Comparison of ENCODE assay signal across 22 cellular contexts in the genomic region with DNA sequence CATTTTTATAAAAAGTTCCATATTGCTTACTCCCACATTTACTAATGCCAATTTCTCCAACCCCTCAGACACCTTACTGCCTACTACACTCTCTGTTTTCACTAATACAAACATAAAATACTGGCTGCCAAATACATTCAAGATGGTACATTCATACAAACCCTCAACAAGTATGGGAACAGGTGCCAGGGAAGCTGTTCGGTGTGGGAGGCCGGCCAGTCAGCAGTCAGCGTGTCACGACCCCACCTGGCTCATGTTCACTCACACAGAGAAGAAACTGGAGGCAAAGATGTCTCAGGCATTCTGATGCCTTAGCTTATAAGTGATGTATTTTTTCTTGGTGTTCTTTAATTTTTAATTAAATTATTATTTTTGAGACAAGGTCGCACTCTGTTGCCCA. TPM values are rescaled to one million over a fixed set of nuclear protein-coding genes. Genes with fewer than 3 reads are reported as not detected.
DNase-seq lines count a peak whose midpoint lies in the region; ATAC-seq lines count a peak whose summit lies in the region.
"Had no signal": no experiment of that assay in that cellular context is flagged by ENCODE, and none has a peak within 500 bp of the region (broad histone marks: within the 10 kb centered on the region; RNA-seq: fewer than 3 reads in every experiment).

No MANE protein-coding gene starts in this region.

- no peaks in the 10 kb centered on the region for H3K9me3 Mint-ChIP-seq in activated naive CD4-positive, alpha-beta T cell treated with anti-CD3 and anti-CD28 coated beads for 36 hours

- CTCF ChIA-PET in activated naive CD4-positive, alpha-beta T cell treated with anti-CD3 and anti-CD28 coated beads for 36 hours (lab: Charles Lee) = interaction anchor here (0.6 kb wide), 1 partner anchor 503 kb away, joined by 5 read pairs; no protein-coding TSS in a partner anchor

- no peaks in the 10 kb centered on the region for H3K4me1 Mint-ChIP-seq in activated naive CD4-positive, alpha-beta T cell treated with anti-CD3 and anti-CD28 coated beads for 36 hours (ENCODE audit: low read depth)
- H3K4me1 Mint-ChIP-seq: B cell, CD14-positive monocyte had no signal

- ATAC-seq in sciatic nerve (no peak), GM18909 (IDR thresholded peaks at IDR 0.05; ENCODE audit: poor library complexity, unreplicated experiment) (no peak)
- ATAC-seq: A549, HepG2, K562 had no signal

- H3K4me3 Mint-ChIP-seq in activated naive CD4-positive, alpha-beta T cell treated with anti-CD3 and anti-CD28 coated beads for 36 hours = no peak overlapping the region
- H3K4me3 Mint-ChIP-seq: B cell, CD14-positive monocyte had no signal

- H3K27ac Mint-ChIP-seq in activated naive CD4-positive, alpha-beta T cell treated with anti-CD3 and anti-CD28 coated beads for 36 hours = no peak overlapping the region
- H3K27ac Mint-ChIP-seq: B cell had no signal

- H3K36me3 Mint-ChIP-seq in activated naive CD4-positive, alpha-beta T cell treated with anti-CD3 and anti-CD28 coated beads for 36 hours (ENCODE audit: low read depth) = peaks cover 10% of the 10 kb centered on the region

- intact Hi-C loops in sciatic nerve (cut with DNase I) = no loop called here
- intact Hi-C loops in activated naive CD4-positive, alpha-beta T cell treated with anti-CD3 and anti-CD28 coated beads for 36 hours (cut with micrococcal nuclease) = no loop called here

- no peaks in the 10 kb centered on the region for H3K27me3 Mint-ChIP-seq in activated naive CD4-positive, alpha-beta T cell treated with anti-CD3 and anti-CD28 coated beads for 36 hours (ENCODE audit: low read depth)
- H3K27me3 Mint-ChIP-seq: B cell had no signal

- DNase-seq in activated effector memory CD4-positive, alpha-beta T cell treated with anti-CD3 and anti-CD28 coated beads, Interleukin-2, amount 50 U/mL, for 16 hours = peak; percentile 25
- DNase-seq in activated effector memory CD4-positive, alpha-beta T cell treated with Interleukin-2 at 50 U/mL for 16 hours = no peak
- DNase-seq in NCI-H2196 (lab: John Stamatoyannopoulos, UW; ENCODE audit: unreplicated experiment) (peak; percentile 29), cerebellum (ENCODE audit: low spot score) (peak; percentile 80), sciatic nerve (ENCODE audit: low spot score) (peak; percentile 26)
- DNase-seq in activated naive CD4-positive, alpha-beta T cell treated with anti-CD3 and anti-CD28 coated beads for 36 hours = no peak
- DNase-seq: DMS53, H7, MG63, NCI-H1436 treated with DMSO at 0.1 percent for 48 hours, NCI-H1930, NCI-H226, NCI-H510A treated with DMSO at 0.1 percent for 48 hours, NCI-H748 treated with DMSO at 0.1 percent for 48 hours, Peyer's patch, SJCRH30 had no signal

RNA-seq across cellular contexts. Expression of gene TRAP1, which starts 42.4 kb away (rescaled TPM):
- total RNA-seq in cerebellum = 57.7 TPM
- total RNA-seq in sciatic nerve = 73.6 TPM
- total RNA-seq in activated naive CD4-positive, alpha-beta T cell treated with anti-CD3 and anti-CD28 coated beads for 36 hours = 100 to 1,000 TPM; 384 to 396 TPM

Comparison
In these comparisons a context has a peak if more than half of its experiments do, and no peak if none do; other contexts are left out.
1. DNase-seq: peak in activated effector memory CD4-positive, alpha-beta T cell treated with anti-CD3 and anti-CD28 coated beads, Interleukin-2, amount 50 U/mL, for 16 hours (single experiment), NCI-H2196 (single experiment), cerebellum (single experiment) and sciatic nerve (single experiment); none in activated effector memory CD4-positive, alpha-beta T cell treated with Interleukin-2 at 50 U/mL for 16 hours (single experiment) and activated naive CD4-positive, alpha-beta T cell treated with anti-CD3 and anti-CD28 coated beads for 36 hours (single experiment).